Comparison of ENCODE assay signal across 2 cellular contexts in the genomic region with DNA sequence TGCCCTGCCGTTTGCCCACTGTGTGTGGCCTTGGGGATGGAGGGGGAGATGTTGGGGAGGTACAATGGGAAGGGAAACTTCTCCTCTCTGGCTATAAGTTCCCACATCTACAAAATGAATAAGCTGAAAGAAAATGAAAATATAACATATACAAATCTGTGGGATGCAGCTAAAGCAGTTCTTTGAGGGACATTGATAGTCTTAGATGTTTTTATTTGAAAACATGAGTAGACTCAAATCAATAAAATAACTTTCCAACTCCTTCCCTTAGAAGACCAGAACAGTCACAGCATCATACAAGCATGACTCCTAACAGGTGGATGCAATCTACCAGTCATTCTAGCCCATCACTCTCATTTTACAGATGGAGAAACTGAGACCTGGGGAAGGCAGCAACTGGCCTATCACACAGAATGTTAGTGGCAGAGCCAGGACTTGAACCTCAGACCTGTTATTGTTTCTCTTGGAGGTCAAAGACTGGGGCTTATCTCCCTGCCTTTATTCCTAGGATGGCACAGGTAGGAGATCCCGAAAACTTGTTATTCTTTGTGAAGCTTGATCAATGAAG.
TF ChIP-seq lines count a peak whose summit lies in the region.

No MANE protein-coding gene starts in this region.

TF ChIP-seq in HepG2, 621 proteins besides CTCF, POLR2A, EP300 and RAD21:
- no peak for TF ChIP-seq MIER3 (CRISPR knock-in tag; IDR thresholded peaks at IDR 0.05; ENCODE audit: borderline replicate concordance)
- peak; percentile 99 for TF ChIP-seq ZFP90 (CRISPR knock-in tag; IDR thresholded peaks at IDR 0.05; ENCODE audit: borderline replicate concordance)

TF ChIP-seq in HEK293, 187 proteins besides CTCF, POLR2A, EP300 and RAD21:
- TF ChIP-seq SETDB1 (IDR thresholded peaks at IDR 0.05; ENCODE audit: insufficient read length, low read length) (peak; percentile 79), ZFHX2 (tag by site-specific recombination; conservative IDR thresholded peaks at IDR 0.05) (no peak), MZF1 (tag by site-specific recombination; IDR thresholded peaks at IDR 0.05; ENCODE audit: borderline replicate concordance) (no peak), KLF16 (tag by site-specific recombination; IDR thresholded peaks at IDR 0.05) (no peak), ZNF747 (tag by site-specific recombination; IDR thresholded peaks at IDR 0.05) (no peak), RBAK (tag by site-specific recombination; IDR thresholded peaks at IDR 0.05) (no peak), KLF9 (tag by site-specific recombination; IDR thresholded peaks at IDR 0.05; ENCODE audit: low read depth) (no peak), ZNF146 (tag by site-specific recombination; IDR thresholded peaks at IDR 0.05) (no peak)
